Comparison of ENCODE assay signal across 14 cellular contexts in the genomic region with DNA sequence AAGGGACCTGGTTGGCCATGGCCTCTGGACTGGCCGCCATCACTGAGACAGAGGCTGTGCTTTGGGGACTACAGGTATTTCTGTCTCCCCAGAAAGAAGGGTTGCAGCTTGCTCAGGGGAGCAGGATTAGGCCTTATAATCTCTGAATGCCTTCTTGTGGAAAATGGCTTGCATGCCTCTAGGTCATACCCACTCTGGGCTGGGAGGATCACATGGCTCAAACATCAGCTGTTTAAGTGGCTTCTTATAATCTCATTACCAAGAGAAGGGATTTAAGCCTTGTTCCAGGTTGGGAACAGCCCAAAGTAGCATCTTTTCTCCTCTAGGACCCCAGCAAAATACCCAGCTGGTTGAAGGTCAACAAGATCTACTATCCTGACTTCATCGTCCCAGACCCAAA. TPM values are rescaled to one million over a fixed set of nuclear protein-coding genes. Genes with fewer than 3 reads are reported as not detected.
DNase-seq lines count a peak whose midpoint lies in the region.
"Had no signal": no experiment of that assay in that cellular context is flagged by ENCODE, and none has a peak within 500 bp of the region (broad histone marks: within the 10 kb centered on the region; RNA-seq: fewer than 3 reads in every experiment).

No MANE protein-coding gene starts in this region.

- no peaks in the 10 kb centered on the region for H3K9me3 Mint-ChIP-seq in activated CD4-positive, alpha-beta memory T cell treated with anti-CD3 and anti-CD28 coated beads for 36 hours
- H3K9me3 Mint-ChIP-seq in activated CD4-positive, alpha-beta memory T cell treated with anti-CD3 and anti-CD28 coated beads, Interleukin-2, amount 10 ng/mL, durations not matched to agents 7 days and 5 days, result no peaks in the 10 kb centered on the region
- H3K9me3 Mint-ChIP-seq: GM23338 had no signal

- CTCF ChIA-PET in activated CD4-positive, alpha-beta memory T cell treated with anti-CD3 and anti-CD28 coated beads for 36 hours (lab: Charles Lee), result interaction anchor here (0.6 to 10.2 kb wide), 10 partner anchors 19 to 119 kb away, joined by 3 to 159 read pairs (median 4); partner anchors contain the start of genes FNDC8 and RAD51D
- CTCF ChIA-PET in activated CD4-positive, alpha-beta memory T cell treated with anti-CD3 and anti-CD28 coated beads, Interleukin-2, amount 10 ng/mL, durations not matched to agents 7 days and 5 days (lab: Charles Lee), result interaction anchor here (1.0 to 12.7 kb wide), 8 partner anchors 10 to 120 kb away, joined by 3 to 123 read pairs (median 6); partner anchors contain the start of genes FNDC8, RAD51D and RFFL

- peaks cover 56% of the 10 kb centered on the region for H3K4me1 ChIP-seq in muscle layer of colon (ENCODE audit: insufficient read depth, low read length)
- H3K4me1 ChIP-seq in effector memory CD4-positive, alpha-beta T cell (ENCODE audit: control insufficient read depth, insufficient read depth, low read length, poor library complexity, severe bottlenecking), result no peaks in the 10 kb centered on the region
- H3K4me1 ChIP-seq: BLaER1 had no signal

- H3K27ac Mint-ChIP-seq in activated CD4-positive, alpha-beta memory T cell treated with anti-CD3 and anti-CD28 coated beads for 36 hours, result peak overlapping the region; percentile 23
- no peak overlapping the region for H3K27ac Mint-ChIP-seq in activated CD4-positive, alpha-beta memory T cell treated with anti-CD3 and anti-CD28 coated beads, Interleukin-2, amount 10 ng/mL, durations not matched to agents 7 days and 5 days
- H3K27ac Mint-ChIP-seq: GM23338 had no signal

- peaks cover 32% of the 10 kb centered on the region for H3K36me3 Mint-ChIP-seq in activated CD4-positive, alpha-beta memory T cell treated with anti-CD3 and anti-CD28 coated beads for 36 hours
- peaks cover 38% of the 10 kb centered on the region for H3K36me3 Mint-ChIP-seq in activated CD4-positive, alpha-beta memory T cell treated with anti-CD3 and anti-CD28 coated beads, Interleukin-2, amount 10 ng/mL, durations not matched to agents 7 days and 5 days (ENCODE audit: low read depth)

- peaks cover 60% of the 10 kb centered on the region for H3K36me3 ChIP-seq in muscle layer of colon (ENCODE audit: insufficient read depth, low read length)
- H3K36me3 ChIP-seq in effector memory CD4-positive, alpha-beta T cell (ENCODE audit: control insufficient read depth, insufficient read depth, low read length), result peaks cover 9% of the 10 kb centered on the region

- intact Hi-C loops in activated CD4-positive, alpha-beta memory T cell treated with anti-CD3 and anti-CD28 coated beads for 36 hours (cut with micrococcal nuclease), result no loop called here

- POLR2A ChIA-PET in activated CD4-positive, alpha-beta memory T cell treated with anti-CD3 and anti-CD28 coated beads for 36 hours (lab: Charles Lee), result interaction anchor here (0.7 kb wide), 1 partner anchor 90 kb away, joined by 4 read pairs; no protein-coding TSS in a partner anchor
- POLR2A ChIA-PET in activated CD4-positive, alpha-beta memory T cell treated with anti-CD3 and anti-CD28 coated beads, Interleukin-2, amount 10 ng/mL, durations not matched to agents 7 days and 5 days (lab: Charles Lee), result interaction anchor here (0.8 to 4.8 kb wide), 8 partner anchors 17 to 120 kb away, joined by 3 to 29 read pairs (median 5); partner anchors contain the start of genes LIG3 and RAD51D

- H3K27me3 Mint-ChIP-seq in activated CD4-positive, alpha-beta memory T cell treated with anti-CD3 and anti-CD28 coated beads for 36 hours, result no peaks in the 10 kb centered on the region
- no peaks in the 10 kb centered on the region for H3K27me3 Mint-ChIP-seq in activated CD4-positive, alpha-beta memory T cell treated with anti-CD3 and anti-CD28 coated beads, Interleukin-2, amount 10 ng/mL, durations not matched to agents 7 days and 5 days

- DNase-seq in activated CD4-positive, alpha-beta memory T cell treated with anti-CD3 and anti-CD28 coated beads for 36 hours, result no peak
- DNase-seq in activated CD4-positive, alpha-beta memory T cell treated with anti-CD3 and anti-CD28 coated beads, Interleukin-2, amount 10 ng/mL, durations not matched to agents 7 days and 5 days, result no peak
- no peak for DNase-seq in NCI-H1436 treated with DMSO at 0.1 percent for 48 hours (lab: John Stamatoyannopoulos, UW)
- no peak for DNase-seq in effector memory CD4-positive, alpha-beta T cell
- no peak for DNase-seq in MV-4-11 (lab: John Stamatoyannopoulos, UW)
- DNase-seq: GF-D8, KBM-7, NCI-H1436, NCI-H2081 had no signal

- H3K9ac ChIP-seq in muscle layer of colon (ENCODE audit: low read length), result no peak overlapping the region
- H3K9ac ChIP-seq: BLaER1 had no signal

- no peak overlapping the region for H3K4me3 Mint-ChIP-seq in activated CD4-positive, alpha-beta memory T cell treated with anti-CD3 and anti-CD28 coated beads for 36 hours
- H3K4me3 Mint-ChIP-seq in activated CD4-positive, alpha-beta memory T cell treated with anti-CD3 and anti-CD28 coated beads, Interleukin-2, amount 10 ng/mL, durations not matched to agents 7 days and 5 days, result no peak overlapping the region
- H3K4me3 Mint-ChIP-seq: GM23338 had no signal

- peak overlapping the region; percentile 33 for H3K27ac ChIP-seq in angular gyrus (ENCODE audit: low read depth, low read length)
- H3K27ac ChIP-seq in muscle layer of colon (ENCODE audit: low read depth, low read length), result peak overlapping the region; percentile 89
- H3K27ac ChIP-seq in temporal lobe (ENCODE audit: low read depth, low read length), result peak overlapping the region; percentile 83
- no peak overlapping the region for H3K27ac ChIP-seq in effector memory CD4-positive, alpha-beta T cell (ENCODE audit: insufficient read depth, low read length, poor library complexity, severe bottlenecking)
- H3K27ac ChIP-seq: BLaER1 had no signal

- peaks cover 5% of the 10 kb centered on the region for H3K4me1 Mint-ChIP-seq in activated CD4-positive, alpha-beta memory T cell treated with anti-CD3 and anti-CD28 coated beads for 36 hours (ENCODE audit: low read depth)
- peaks cover 6% of the 10 kb centered on the region for H3K4me1 Mint-ChIP-seq in activated CD4-positive, alpha-beta memory T cell treated with anti-CD3 and anti-CD28 coated beads, Interleukin-2, amount 10 ng/mL, durations not matched to agents 7 days and 5 days
- H3K4me1 Mint-ChIP-seq: GM23338 had no signal

- H3K9me3 ChIP-seq in muscle layer of colon (ENCODE audit: low read length), result no peaks in the 10 kb centered on the region
- H3K9me3 ChIP-seq in effector memory CD4-positive, alpha-beta T cell (ENCODE audit: control insufficient read depth, low read length), result no peaks in the 10 kb centered on the region
- H3K9me3 ChIP-seq: BLaER1 had no signal

- no peaks in the 10 kb centered on the region for H3K27me3 ChIP-seq in muscle layer of colon (ENCODE audit: control insufficient read depth in 1 of 2, insufficient read depth in 2 of 2, low read length in 2 of 2)
- H3K27me3 ChIP-seq in effector memory CD4-positive, alpha-beta T cell (replicated peaks; ENCODE audit: control insufficient read depth, insufficient read depth, low read length, poor library complexity, severe bottlenecking), result no peaks in the 10 kb centered on the region
- H3K27me3 ChIP-seq: BLaER1 had no signal

- H3K4me3 ChIP-seq in muscle layer of colon (ENCODE audit: low read depth in 1 of 2, low read length in 2 of 2), result no peak overlapping the region
- H3K4me3 ChIP-seq in effector memory CD4-positive, alpha-beta T cell (ENCODE audit: insufficient read depth, low read depth, low read length, poor library complexity, severe bottlenecking), result no peak overlapping the region
- H3K4me3 ChIP-seq: BLaER1, GM23338 had no signal

RNA-seq across cellular contexts. Expression of gene LIG3, which starts 19.1 kb away (rescaled TPM):
- total RNA-seq in activated CD4-positive, alpha-beta memory T cell treated with anti-CD3 and anti-CD28 coated beads for 36 hours, result 10 to 100 TPM; 48.3 to 48.7 TPM
- 10 to 100 TPM; 35.0 to 38.3 TPM for total RNA-seq in activated CD4-positive, alpha-beta memory T cell treated with anti-CD3 and anti-CD28 coated beads, Interleukin-2, amount 10 ng/mL, durations not matched to agents 7 days and 5 days
- total RNA-seq in temporal lobe, result 30.5 TPM

RNA-seq across cellular contexts. Expression of gene ZNF830, which starts 38.1 kb away (rescaled TPM):
- total RNA-seq in activated CD4-positive, alpha-beta memory T cell treated with anti-CD3 and anti-CD28 coated beads for 36 hours, result 10 to 100 TPM; 19.5 to 20.7 TPM
- total RNA-seq in activated CD4-positive, alpha-beta memory T cell treated with anti-CD3 and anti-CD28 coated beads, Interleukin-2, amount 10 ng/mL, durations not matched to agents 7 days and 5 days, result 10 to 100 TPM; 25.2 to 25.4 TPM
- total RNA-seq in temporal lobe, result 17.2 TPM

RNA-seq across cellular contexts. Expression of gene CCT6B, which starts 38.2 kb away (rescaled TPM):
- total RNA-seq in activated CD4-positive, alpha-beta memory T cell treated with anti-CD3 and anti-CD28 coated beads for 36 hours, result 1 to 10 TPM; 1.1 to 1.3 TPM
- total RNA-seq in activated CD4-positive, alpha-beta memory T cell treated with anti-CD3 and anti-CD28 coated beads, Interleukin-2, amount 10 ng/mL, durations not matched to agents 7 days and 5 days, result 1 to 10 TPM; 1.5 to 1.9 TPM
- 1.7 TPM for total RNA-seq in temporal lobe
